ENCODE assay signal across 18 cellular contexts in genomic region chr1:166032901-166033371, GRCh38.
DNase-seq lines count a peak whose midpoint lies in the region; ATAC-seq, FAIRE-seq and TF ChIP-seq lines count a peak whose summit lies in the region.
"Had no signal": no experiment of that assay in that cellular context is flagged by ENCODE, and none has a peak within 500 bp of the region (broad histone marks: within the 10 kb centered on the region; RNA-seq: fewer than 3 reads in every experiment).

No MANE protein-coding gene starts in this region.

- TF ChIP-seq RAD21 in SK-N-SH (IDR thresholded peaks at IDR 0.05; ENCODE audit: low read length): no peak

- CTCF ChIA-PET in SK-N-SH (lab: Yijun Ruan, JAX): no interaction called here

- peak; percentile 91 to 93 (median 92) for ATAC-seq in pancreas

- H3K9me3 ChIP-seq in pancreas (no peaks in the 10 kb centered on the region), SK-N-SH (no peaks in the 10 kb centered on the region)
- H3K9me3 ChIP-seq: neutrophil had no signal

- H3K27me3 ChIP-seq in pancreas (no peaks in the 10 kb centered on the region), SK-N-SH (ENCODE audit: insufficient read depth) (no peaks in the 10 kb centered on the region)
- H3K27me3 ChIP-seq: neutrophil had no signal

- H3K27ac ChIP-seq in pancreas: peak overlapping the region in 2 of 4 donors; percentile 26 to 30
- H3K27ac ChIP-seq in SK-N-SH (ENCODE audit: low read depth in 2 of 2, low read length in 1 of 2): no peak overlapping the region
- H3K27ac ChIP-seq: neutrophil had no signal

- DNase-seq in DMS153 (lab: John Stamatoyannopoulos, UW) (peak; percentile 14), DMS153 treated with DMSO at 0.1 percent for 48 hours (lab: John Stamatoyannopoulos, UW; ENCODE audit: unreplicated experiment) (no peak), NCI-H187 (lab: John Stamatoyannopoulos, UW) (peak; percentile 39 to 51), SHP77 treated with DMSO at 0.1 percent for 48 hours (lab: John Stamatoyannopoulos, UW) (peak; percentile 41), pancreas (peak; percentile 70 to 94 (median 84)), SK-N-SH (no peak), KG1 (lab: John Stamatoyannopoulos, UW) (no peak)
- DNase-seq in activated CD4-positive, alpha-beta T cell treated with anti-CD3 and anti-CD28 coated beads, Interleukin-2, amount 50 U/mL, for 4 hours: no peak
- DNase-seq: 8988T; activated CD8-positive, alpha-beta memory T cell treated with anti-CD3 and anti-CD28 coated beads, Interleukin-2, amount 50 U/mL, for 48 hours; activated naive CD8-positive, alpha-beta T cell treated with anti-CD3 and anti-CD28 coated beads for 36 hours; CD8-positive, alpha-beta memory T cell; HFFc6; NCI-H1436 treated with DMSO at 0.1 percent for 48 hours; stimulated activated CD4-positive, alpha-beta T cell treated with anti-CD3 and anti-CD28 coated beads, Interleukin-15, amount 100 ng/mL, for 24 hours; trophoblast cell had no signal

- intact Hi-C loops in pancreas (cut with DNase I): no loop called here

- H3K4me3 ChIP-seq in pancreas (no peak overlapping the region), SK-N-SH (ENCODE audit: low read depth in 2 of 2, low read length in 1 of 2) (no peak overlapping the region)

- H4K20me1 ChIP-seq in SK-N-SH (ENCODE audit: insufficient read depth): no peaks in the 10 kb centered on the region

- no peak for FAIRE-seq in pancreas (lab: Jason Lieb, UNC)
- FAIRE-seq: HTR-8/SVneo had no signal

- WGBS in pancreas, 2 donors: 12% methylated on average over 8 of the region's 8 CpGs
- 36% methylated on average over 7 of the region's 8 CpGs for WGBS in SK-N-SH (ENCODE audit: low lambda C conversion rate)

- H3K9ac ChIP-seq in SK-N-SH: no peak overlapping the region

- H3K4me1 ChIP-seq in pancreas: peaks cover 3 to 17% (median 15%) of the 10 kb centered on the region in 3 donors
- H3K4me1 ChIP-seq in SK-N-SH (ENCODE audit: control insufficient read depth in 1 of 2, insufficient read depth in 2 of 2, low read depth in 1 of 2, low read length in 1 of 2): peaks cover 0 to 6% of the 10 kb centered on the region in 2 experiments; a peak in 1 of 4 replicates

- H3K79me2 ChIP-seq in SK-N-SH (ENCODE audit: insufficient read depth): no peaks in the 10 kb centered on the region

- H3K4me2 ChIP-seq in SK-N-SH: no peak overlapping the region

- no peaks in the 10 kb centered on the region for H3K9me2 ChIP-seq in SK-N-SH

- TF ChIP-seq CTCF in pancreas (IDR thresholded peaks at IDR 0.05) (no peak), SK-N-SH (IDR thresholded peaks at IDR 0.05) (no peak)

- POLR2A ChIA-PET in SK-N-SH (lab: Yijun Ruan, JAX): no interaction called here

- no peak for TF ChIP-seq EP300 in SK-N-SH (IDR thresholded peaks at IDR 0.05; ENCODE audit: borderline replicate concordance in 1 of 2, low read depth in 1 of 2, low read length in 1 of 2)

- no peak overlapping the region for H2AFZ ChIP-seq in SK-N-SH (ENCODE audit: low read depth)

- no peaks in the 10 kb centered on the region for H3F3A ChIP-seq in SK-N-SH (replicated peaks; ENCODE audit: insufficient read depth)

- H3K36me3 ChIP-seq in pancreas: no peaks in the 10 kb centered on the region
- no peaks in the 10 kb centered on the region for H3K36me3 ChIP-seq in SK-N-SH (replicated peaks in 1 of 2; ENCODE audit: control insufficient read depth in 1 of 2, insufficient read depth in 2 of 2, low read length in 1 of 2)
- H3K36me3 ChIP-seq: neutrophil had no signal

TF ChIP-seq in SK-N-SH, 30 proteins besides CTCF, POLR2A, EP300 and RAD21:
- TF ChIP-seq PBX3 (IDR thresholded peaks at IDR 0.05) (no peak), GATA2 (CRISPR knock-in tag; IDR thresholded peaks at IDR 0.05) (no peak), GABPA (IDR thresholded peaks at IDR 0.05; ENCODE audit: low read depth) (no peak), FOSL2 (IDR thresholded peaks at IDR 0.05; ENCODE audit: borderline replicate concordance, low read depth) (no peak), RFX5 (IDR thresholded peaks at IDR 0.05; ENCODE audit: low read length) (no peak), RXRA (IDR thresholded peaks at IDR 0.05; ENCODE audit: borderline replicate concordance, low read depth) (no peak), NFIC (IDR thresholded peaks at IDR 0.05; ENCODE audit: borderline replicate concordance) (no peak)

Comparison
In these comparisons a context has a peak if more than half of its experiments do, and no peak if none do; other contexts are left out.
1. DNase-seq: peak in DMS153 (single experiment), NCI-H187 (2 of 2), SHP77 treated with DMSO at 0.1 percent for 48 hours (single experiment) and pancreas (6 of 6); none in DMS153 treated with DMSO at 0.1 percent for 48 hours (single experiment), SK-N-SH (single experiment), activated CD4-positive, alpha-beta T cell treated with anti-CD3 and anti-CD28 coated beads, Interleukin-2, amount 50 U/mL, for 4 hours (0 of 2) and KG1 (single experiment).